ENCODE assay signal across 1 cellular context in genomic region chr1:193059282-193060225, GRCh38.
TF ChIP-seq lines count a peak whose summit lies in the region.

Gene RO60 (plus strand): TSS chr1:193059612. CDS start chr1:193069055, 9,443 bp downstream.
Gene UCHL5 (minus strand): TSS chr1:193059360. CDS start chr1:193059260, 100 bp downstream.

TF ChIP-seq in HEK293, 187 proteins besides CTCF, POLR2A, EP300 and RAD21 (continued from another document and continues in another):
- TF ChIP-seq ZNF280C (tag by site-specific recombination; IDR thresholded peaks at IDR 0.05), result no peak
- TF ChIP-seq GLIS1 (tag by site-specific recombination; IDR thresholded peaks at IDR 0.05), result peak; percentile 89
- no peak for TF ChIP-seq RBAK (tag by site-specific recombination; IDR thresholded peaks at IDR 0.05)
- no peak for TF ChIP-seq ZNF521 (tag by site-specific recombination; IDR thresholded peaks at IDR 0.05)
- TF ChIP-seq ZNF23 (tag by site-specific recombination; IDR thresholded peaks at IDR 0.05; ENCODE audit: borderline replicate concordance), result no peak
- TF ChIP-seq ZNF558 (tag by site-specific recombination; IDR thresholded peaks at IDR 0.05), result no peak; the same call in 1 of the 2 replicates
- TF ChIP-seq ZNF155 (tag by site-specific recombination; IDR thresholded peaks at IDR 0.05), result no peak
- no peak for TF ChIP-seq ZNF169 (tag by site-specific recombination; IDR thresholded peaks at IDR 0.05)
- 0 out of 2 replicates have a peak, but pooled peaks have one; percentile 12 for TF ChIP-seq PRDM6 (tag by site-specific recombination; IDR thresholded peaks at IDR 0.05)
- TF ChIP-seq PATZ1 (tag by site-specific recombination; IDR thresholded peaks at IDR 0.05), result peak; percentile 54
- TF ChIP-seq ZNF146 (tag by site-specific recombination; IDR thresholded peaks at IDR 0.05), result 0 out of 2 replicates have a peak, but pooled peaks have one; percentile 24
- TF ChIP-seq ZNF837 (tag by site-specific recombination; IDR thresholded peaks at IDR 0.05), result no peak
- no peak for TF ChIP-seq ZNF157 (tag by site-specific recombination; IDR thresholded peaks at IDR 0.05)
- no peak for TF ChIP-seq ZNF513 (tag by site-specific recombination; IDR thresholded peaks at IDR 0.05)
- peak; percentile 49; the same call in 1 of the 2 replicates for TF ChIP-seq TRIM28 (IDR thresholded peaks at IDR 0.05; ENCODE audit: borderline replicate concordance, low read length)
- TF ChIP-seq ZNF341 (tag by site-specific recombination; IDR thresholded peaks at IDR 0.05; ENCODE audit: low read depth), result peak; percentile 95
- no peak for TF ChIP-seq ZNF785 (tag by site-specific recombination; IDR thresholded peaks at IDR 0.05)
- TF ChIP-seq ZNF664 (tag by site-specific recombination; IDR thresholded peaks at IDR 0.05), result peak; percentile 22; the same call in 1 of the 2 replicates
- TF ChIP-seq IKZF3 (tag by site-specific recombination; IDR thresholded peaks at IDR 0.05), result peak; percentile 82
- TF ChIP-seq ZNF777 (tag by site-specific recombination; IDR thresholded peaks at IDR 0.05; ENCODE audit: borderline replicate concordance), result no peak; the same call in 1 of the 2 replicates
- no peak for TF ChIP-seq ZNF221 (tag by site-specific recombination; IDR thresholded peaks at IDR 0.05; ENCODE audit: borderline replicate concordance)
- peak; percentile 97 for TF ChIP-seq ZXDB (tag by site-specific recombination; IDR thresholded peaks at IDR 0.05)
- TF ChIP-seq ZNF48 (tag by site-specific recombination; IDR thresholded peaks at IDR 0.05), result no peak
- TF ChIP-seq HOXC10 (CRISPR knock-in tag; IDR thresholded peaks at IDR 0.05), result no peak
- no peak for TF ChIP-seq ZNF585B (tag by site-specific recombination; IDR thresholded peaks at IDR 0.05)
- TF ChIP-seq ZSCAN23 (tag by site-specific recombination; IDR thresholded peaks at IDR 0.05), result 0 out of 2 replicates have a peak, but pooled peaks have one; percentile 2
- TF ChIP-seq KLF1 (tag by site-specific recombination; IDR thresholded peaks at IDR 0.05), result peak; percentile 65
- no peak for TF ChIP-seq ZNF791 (tag by site-specific recombination; IDR thresholded peaks at IDR 0.05)
- TF ChIP-seq ZNF214 (tag by site-specific recombination; IDR thresholded peaks at IDR 0.05; ENCODE audit: borderline replicate concordance), result no peak
- TF ChIP-seq GLIS2 (tag by site-specific recombination; IDR thresholded peaks at IDR 0.05), result peak; percentile 86
- TF ChIP-seq SALL2 (tag by site-specific recombination; IDR thresholded peaks at IDR 0.05; ENCODE audit: borderline replicate concordance), result no peak
- TF ChIP-seq ZNF76 (tag by site-specific recombination; IDR thresholded peaks at IDR 0.05; ENCODE audit: borderline replicate concordance, low read depth), result peak; percentile 97
- TF ChIP-seq ZNF501 (tag by site-specific recombination; IDR thresholded peaks at IDR 0.05), result peak; percentile 72
- no peak; the same call in 1 of the 2 replicates for TF ChIP-seq ZNF280D (tag by site-specific recombination; IDR thresholded peaks at IDR 0.05)
- TF ChIP-seq REST (tag by site-specific recombination; IDR thresholded peaks at IDR 0.05), result no peak
- TF ChIP-seq ZNF2 (tag by site-specific recombination; IDR thresholded peaks at IDR 0.05), result peak; percentile 56
- TF ChIP-seq ZNF26 (tag by site-specific recombination; IDR thresholded peaks at IDR 0.05), result no peak
- TF ChIP-seq KLF8 (tag by site-specific recombination; IDR thresholded peaks at IDR 0.05), result peak; percentile 99
- peak; percentile 98 for TF ChIP-seq ZEB2 (tag by site-specific recombination; IDR thresholded peaks at IDR 0.05)
- TF ChIP-seq ZNF354C (tag by site-specific recombination; IDR thresholded peaks at IDR 0.05; ENCODE audit: borderline replicate concordance, low read depth), result no peak
- no peak for TF ChIP-seq SETDB1 (IDR thresholded peaks at IDR 0.05; ENCODE audit: insufficient read length, low read length)
- TF ChIP-seq KLF10 (tag by site-specific recombination; IDR thresholded peaks at IDR 0.05), result peak; percentile 66; the same call in 1 of the 2 replicates
- TF ChIP-seq ZNF624 (tag by site-specific recombination; IDR thresholded peaks at IDR 0.05), result no peak
- no peak for TF ChIP-seq ZNF114 (tag by site-specific recombination; IDR thresholded peaks at IDR 0.05)
- no peak for TF ChIP-seq ZNF626 (tag by site-specific recombination; IDR thresholded peaks at IDR 0.05)
- peak; percentile 73; the same call in 1 of the 2 replicates for TF ChIP-seq ZSCAN5A (tag by site-specific recombination; IDR thresholded peaks at IDR 0.05)
- peak; percentile 98 for TF ChIP-seq ZBTB6 (tag by site-specific recombination; IDR thresholded peaks at IDR 0.05)
